ENCODE assay signal across 8 cellular contexts in the genomic region with DNA sequence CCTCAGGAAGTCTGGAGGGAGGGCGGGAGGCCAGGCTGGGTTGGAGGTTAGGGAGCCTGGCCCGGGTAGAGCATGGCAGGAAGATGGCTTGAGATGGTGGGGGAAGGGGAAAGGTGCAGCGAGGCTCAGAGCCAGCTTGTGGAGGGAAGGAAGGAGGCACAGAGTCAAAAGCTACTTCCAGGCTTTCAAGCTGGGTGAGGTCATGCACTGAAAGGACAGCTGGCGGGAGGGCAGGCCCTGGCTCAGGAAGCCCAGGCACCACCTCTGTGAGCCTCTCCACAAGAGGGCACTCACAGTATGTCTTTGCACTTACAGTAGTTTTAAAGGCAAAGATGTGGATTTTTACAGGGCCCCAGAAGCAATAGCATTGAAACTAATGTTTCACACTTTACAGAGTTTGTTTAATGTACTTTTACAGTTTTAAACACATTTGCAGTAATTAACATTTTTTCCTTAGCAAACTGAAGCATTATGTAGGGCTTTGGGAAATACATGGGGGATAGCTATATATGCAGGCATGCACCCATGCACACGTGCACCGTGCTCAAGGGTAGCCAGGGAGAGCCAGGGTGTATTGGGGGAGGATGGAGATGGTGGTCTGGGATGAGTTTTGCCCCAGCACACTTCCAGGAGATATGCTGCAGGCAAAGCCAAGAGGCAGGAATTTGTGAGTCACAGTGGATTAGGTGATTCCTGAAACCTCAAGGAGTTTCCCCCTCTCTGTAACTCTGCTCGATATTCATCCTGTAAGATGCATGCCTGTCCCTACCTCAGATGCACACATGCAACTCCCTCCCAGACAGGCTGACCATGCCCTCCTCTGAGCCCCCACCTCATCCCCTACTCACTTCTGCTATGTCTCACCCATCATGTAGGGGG. TPM values are rescaled to one million over a fixed set of nuclear protein-coding genes. Genes with fewer than 3 reads are reported as not detected.
DNase-seq lines count a peak whose midpoint lies in the region; ATAC-seq, FAIRE-seq and TF ChIP-seq lines count a peak whose summit lies in the region.
"Had no signal": no experiment of that assay in that cellular context is flagged by ENCODE, and none has a peak within 500 bp of the region (broad histone marks: within the 10 kb centered on the region; RNA-seq: fewer than 3 reads in every experiment).

No MANE protein-coding gene starts in this region.

- H4K20me1 ChIP-seq in SU-DHL-6 (ENCODE audit: low read depth, low read length) (no peaks in the 10 kb centered on the region), astrocyte (ENCODE audit: insufficient read depth, low read length) (peaks cover 3% of the 10 kb centered on the region)

- DNase-seq in GDM1 (lab: John Stamatoyannopoulos, UW) (peak; percentile 81), MG63 (peak; percentile 91), astrocyte (ENCODE audit: low read depth) (peak; percentile 52), left ventricle myocardium inferior (peak; percentile 78), pulmonary artery endothelial cell (ENCODE audit: low read depth, low spot score) (peak; percentile 69)

- peaks cover 19% of the 10 kb centered on the region for H3K4me1 Mint-ChIP-seq in astrocyte (ENCODE audit: low read depth, unreplicated experiment)

- FAIRE-seq in astrocyte (lab: Jason Lieb, UNC), result peak; percentile 17
- FAIRE-seq: endometrium had no signal

- H3K9me3 ChIP-seq in MG63 (no peaks in the 10 kb centered on the region), SU-DHL-6 (ENCODE audit: insufficient read depth, low read length) (no peaks in the 10 kb centered on the region), astrocyte (ENCODE audit: insufficient read depth, low read depth, low read length) (no peaks in the 10 kb centered on the region), left ventricle myocardium inferior (replicated peaks) (no peaks in the 10 kb centered on the region)

- H3K79me2 ChIP-seq in SU-DHL-6 (ENCODE audit: insufficient read depth, low read length) (no peaks in the 10 kb centered on the region), astrocyte (ENCODE audit: insufficient read depth, low read length) (no peaks in the 10 kb centered on the region)

- H3K9ac ChIP-seq in SU-DHL-6 (ENCODE audit: low read length) (no peak overlapping the region), astrocyte (ENCODE audit: low read length) (no peak overlapping the region)

- peaks cover 13% of the 10 kb centered on the region for H3K27me3 Mint-ChIP-seq in astrocyte (ENCODE audit: low read depth, unreplicated experiment)

- H3K9me3 Mint-ChIP-seq in astrocyte (ENCODE audit: unreplicated experiment), result no peaks in the 10 kb centered on the region

- peak; percentile 62 for TF ChIP-seq CTCF in SU-DHL-6 (IDR thresholded peaks at IDR 0.05; ENCODE audit: insufficient read depth, low read length, poor library complexity, severe bottlenecking)
- TF ChIP-seq CTCF in astrocyte (IDR thresholded peaks at IDR 0.05; ENCODE audit: insufficient read depth, low read depth, low read length), result peak; percentile 66
- peak; percentile 84 for TF ChIP-seq CTCF in left ventricle myocardium inferior (IDR thresholded peaks at IDR 0.05; ENCODE audit: borderline replicate concordance)

- no peak overlapping the region for H3K27ac ChIP-seq in SU-DHL-6 (ENCODE audit: low read depth, low read length)
- H3K27ac ChIP-seq in astrocyte (ENCODE audit: low read depth, low read length), result no peak overlapping the region
- H3K27ac ChIP-seq in left ventricle myocardium inferior (replicated peaks), result peak overlapping the region; percentile 52

- no peaks in the 10 kb centered on the region for H3K9me2 ChIP-seq in SU-DHL-6 (replicated peaks; ENCODE audit: insufficient read depth, low read length)

- H3F3A ChIP-seq in SU-DHL-6 (ENCODE audit: insufficient read depth), result no peaks in the 10 kb centered on the region

- H3K27ac Mint-ChIP-seq in astrocyte (ENCODE audit: unreplicated experiment), result peak overlapping the region; percentile 67

- H3K4me3 Mint-ChIP-seq in astrocyte (ENCODE audit: unreplicated experiment), result no peak overlapping the region

- H2AFZ ChIP-seq in SU-DHL-6 (ENCODE audit: low read depth, low read length, severe bottlenecking), result no peak overlapping the region
- H2AFZ ChIP-seq in astrocyte (ENCODE audit: low read depth, low read length), result no peak overlapping the region

- H3K27me3 ChIP-seq in MG63 (no peaks in the 10 kb centered on the region), SU-DHL-6 (ENCODE audit: low read length) (no peaks in the 10 kb centered on the region), astrocyte (ENCODE audit: insufficient read depth, low read length) (peaks cover 2% of the 10 kb centered on the region), left ventricle myocardium inferior (ENCODE audit: low read depth) (no peaks in the 10 kb centered on the region)

- intact Hi-C loops in left ventricle myocardium inferior (cut with micrococcal nuclease), result no loop called here

- ATAC-seq in HG03196 (IDR thresholded peaks at IDR 0.05; ENCODE audit: unreplicated experiment), result no peak

- H3K4me1 ChIP-seq in astrocyte (ENCODE audit: insufficient read depth, low read length), result peaks cover 21% of the 10 kb centered on the region
- H3K4me1 ChIP-seq in left ventricle myocardium inferior, result peaks cover 21% of the 10 kb centered on the region

- no peaks in the 10 kb centered on the region for H3K36me3 ChIP-seq in MG63
- H3K36me3 ChIP-seq in SU-DHL-6 (ENCODE audit: low read length), result no peaks in the 10 kb centered on the region
- no peaks in the 10 kb centered on the region for H3K36me3 ChIP-seq in astrocyte (ENCODE audit: insufficient read depth, low read length)
- H3K36me3 ChIP-seq in left ventricle myocardium inferior, result no peaks in the 10 kb centered on the region

- H3K36me3 Mint-ChIP-seq in astrocyte (ENCODE audit: low read depth, unreplicated experiment), result no peaks in the 10 kb centered on the region

- H3K4me3 ChIP-seq in MG63 (no peak overlapping the region), SU-DHL-6 (ENCODE audit: insufficient read depth, low read length, poor library complexity, severe bottlenecking) (no peak overlapping the region), astrocyte (ENCODE audit: insufficient read depth, low read depth, low read length) (no peak overlapping the region), left ventricle myocardium inferior (no peak overlapping the region)

- no peak overlapping the region for H3K4me2 ChIP-seq in SU-DHL-6 (ENCODE audit: low read depth, low read length, poor library complexity, severe bottlenecking)
- H3K4me2 ChIP-seq in astrocyte (ENCODE audit: low read length), result peak overlapping the region; percentile 30

RNA-seq across cellular contexts. Expression of a gene that starts 6.1 kb away (rescaled TPM):
- 189 and 285 TPM in 2 replicates for total RNA-seq in MG63 (2014; rRNA removed; shearing (Covaris generic); ENCODE audit: low replicate concordance)
- total RNA-seq in astrocyte (66.8 and 68.3 TPM in 2 replicates), left ventricle myocardium inferior (82.1 TPM), pulmonary artery endothelial cell (265 and 328 TPM in 2 replicates)

RNA-seq across cellular contexts. Expression of a gene that starts 11.4 kb away (rescaled TPM):
- total RNA-seq in MG63 (2014; rRNA removed; shearing (Covaris generic); ENCODE audit: low replicate concordance), result not detected in 2 replicates
- total RNA-seq in astrocyte (not detected in 2 replicates), left ventricle myocardium inferior (not detected), pulmonary artery endothelial cell (not detected in 2 replicates)

RNA-seq across cellular contexts. Expression of a gene that starts 11.5 kb away (rescaled TPM):
- not detected in 2 replicates for total RNA-seq in MG63 (2014; rRNA removed; shearing (Covaris generic); ENCODE audit: low replicate concordance)
- total RNA-seq in astrocyte (0.34 and 0.36 TPM in 2 replicates), left ventricle myocardium inferior (not detected), pulmonary artery endothelial cell (0.07 TPM in 1 of 2 replicates, not detected in the other)

RNA-seq across cellular contexts. Expression of a gene that starts 18.5 kb away (rescaled TPM):
- total RNA-seq in MG63 (2014; rRNA removed; shearing (Covaris generic); ENCODE audit: low replicate concordance), result 12.0 and 13.0 TPM in 2 replicates
- total RNA-seq in astrocyte (11.8 TPM in 2 replicates), left ventricle myocardium inferior (1.7 TPM), pulmonary artery endothelial cell (6.5 and 10.9 TPM in 2 replicates)

RNA-seq across cellular contexts. Expression of a gene that starts 33.6 kb away (rescaled TPM):
- 0.64 and 3.0 TPM in 2 replicates for total RNA-seq in MG63 (2014; rRNA removed; shearing (Covaris generic); ENCODE audit: low replicate concordance)
- total RNA-seq in astrocyte (2.9 and 3.4 TPM in 2 replicates), left ventricle myocardium inferior (0.71 TPM), pulmonary artery endothelial cell (1.2 and 1.9 TPM in 2 replicates)
